Comparison of ENCODE assay signal across 1 cellular context in genomic region chr12:57522019-57522886, GRCh38.
TF ChIP-seq lines count a peak whose summit lies in the region.

TSS of gene MBD6 (plus strand) at chr12:57522824. CDS start at chr12:57524304, 1,480 bp downstream.

TF ChIP-seq in HEK293, 187 proteins besides CTCF, POLR2A, EP300 and RAD21 (continued from another document and continues in another):
- TF ChIP-seq, protein P1, sequence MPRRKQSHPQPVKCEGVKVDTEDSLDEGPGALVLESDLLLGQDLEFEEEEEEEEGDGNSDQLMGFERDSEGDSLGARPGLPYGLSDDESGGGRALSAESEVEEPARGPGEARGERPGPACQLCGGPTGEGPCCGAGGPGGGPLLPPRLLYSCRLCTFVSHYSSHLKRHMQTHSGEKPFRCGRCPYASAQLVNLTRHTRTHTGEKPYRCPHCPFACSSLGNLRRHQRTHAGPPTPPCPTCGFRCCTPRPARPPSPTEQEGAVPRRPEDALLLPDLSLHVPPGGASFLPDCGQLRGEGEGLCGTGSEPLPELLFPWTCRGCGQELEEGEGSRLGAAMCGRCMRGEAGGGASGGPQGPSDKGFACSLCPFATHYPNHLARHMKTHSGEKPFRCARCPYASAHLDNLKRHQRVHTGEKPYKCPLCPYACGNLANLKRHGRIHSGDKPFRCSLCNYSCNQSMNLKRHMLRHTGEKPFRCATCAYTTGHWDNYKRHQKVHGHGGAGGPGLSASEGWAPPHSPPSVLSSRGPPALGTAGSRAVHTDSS (tag by site-specific recombination; IDR thresholded peaks at IDR 0.05) = no peak
- TF ChIP-seq ZNF670 (tag by site-specific recombination; IDR thresholded peaks at IDR 0.05; ENCODE audit: low read depth) = no peak
- no peak for TF ChIP-seq ZNF426 (tag by site-specific recombination; IDR thresholded peaks at IDR 0.05)
- TF ChIP-seq HOXA7 (CRISPR knock-in tag; IDR thresholded peaks at IDR 0.05; ENCODE audit: borderline replicate concordance) = no peak
- TF ChIP-seq, protein P2, sequence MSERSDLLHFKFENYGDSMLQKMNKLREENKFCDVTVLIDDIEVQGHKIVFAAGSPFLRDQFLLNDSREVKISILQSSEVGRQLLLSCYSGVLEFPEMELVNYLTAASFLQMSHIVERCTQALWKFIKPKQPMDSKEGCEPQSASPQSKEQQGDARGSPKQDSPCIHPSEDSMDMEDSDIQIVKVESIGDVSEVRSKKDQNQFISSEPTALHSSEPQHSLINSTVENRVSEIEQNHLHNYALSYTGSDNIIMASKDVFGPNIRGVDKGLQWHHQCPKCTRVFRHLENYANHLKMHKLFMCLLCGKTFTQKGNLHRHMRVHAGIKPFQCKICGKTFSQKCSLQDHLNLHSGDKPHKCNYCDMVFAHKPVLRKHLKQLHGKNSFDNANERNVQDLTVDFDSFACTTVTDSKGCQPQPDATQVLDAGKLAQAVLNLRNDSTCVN (tag by site-specific recombination; optimal IDR thresholded peaks at IDR 0.05) = peak; percentile 51
- TF ChIP-seq, protein P3, sequence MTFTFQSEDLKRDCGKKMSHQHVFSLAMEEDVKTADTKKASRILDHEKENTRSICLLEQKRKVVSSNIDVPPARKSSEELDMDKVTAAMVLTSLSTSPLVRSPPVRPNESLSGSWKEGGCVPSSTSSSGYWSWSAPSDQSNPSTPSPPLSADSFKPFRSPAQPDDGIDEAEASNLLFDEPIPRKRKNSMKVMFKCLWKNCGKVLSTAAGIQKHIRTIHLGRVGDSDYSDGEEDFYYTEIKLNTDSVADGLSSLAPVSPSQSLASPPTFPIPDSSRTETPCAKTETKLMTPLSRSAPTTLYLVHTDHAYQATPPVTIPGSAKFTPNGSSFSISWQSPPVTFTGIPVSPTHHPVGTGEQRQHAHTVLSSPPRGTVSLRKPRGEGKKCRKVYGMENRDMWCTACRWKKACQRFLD (tag by site-specific recombination; IDR thresholded peaks at IDR 0.05) = no peak
- no peak for TF ChIP-seq ZNF48 (tag by site-specific recombination; IDR thresholded peaks at IDR 0.05)
- TF ChIP-seq HOXC10 (CRISPR knock-in tag; IDR thresholded peaks at IDR 0.05) = no peak
- TF ChIP-seq SP2 (tag by site-specific recombination; IDR thresholded peaks at IDR 0.05) = peak; percentile 75
- TF ChIP-seq ZFP3 (tag by site-specific recombination; IDR thresholded peaks at IDR 0.05; ENCODE audit: low read depth) = no peak
- TF ChIP-seq ZNF423 (tag by site-specific recombination; IDR thresholded peaks at IDR 0.05) = peak; percentile 93
- no peak for TF ChIP-seq ATF2 (tag by site-specific recombination; IDR thresholded peaks at IDR 0.05; ENCODE audit: low read depth)
- TF ChIP-seq ZNF701 (tag by site-specific recombination; IDR thresholded peaks at IDR 0.05) = no peak
- no peak for TF ChIP-seq ZNF777 (tag by site-specific recombination; IDR thresholded peaks at IDR 0.05; ENCODE audit: borderline replicate concordance)
- TF ChIP-seq ZNF391 (tag by site-specific recombination; IDR thresholded peaks at IDR 0.05; ENCODE audit: borderline replicate concordance, low read depth) = peak; percentile 71; the same call in 1 of the 2 replicates
- TF ChIP-seq, protein P4, sequence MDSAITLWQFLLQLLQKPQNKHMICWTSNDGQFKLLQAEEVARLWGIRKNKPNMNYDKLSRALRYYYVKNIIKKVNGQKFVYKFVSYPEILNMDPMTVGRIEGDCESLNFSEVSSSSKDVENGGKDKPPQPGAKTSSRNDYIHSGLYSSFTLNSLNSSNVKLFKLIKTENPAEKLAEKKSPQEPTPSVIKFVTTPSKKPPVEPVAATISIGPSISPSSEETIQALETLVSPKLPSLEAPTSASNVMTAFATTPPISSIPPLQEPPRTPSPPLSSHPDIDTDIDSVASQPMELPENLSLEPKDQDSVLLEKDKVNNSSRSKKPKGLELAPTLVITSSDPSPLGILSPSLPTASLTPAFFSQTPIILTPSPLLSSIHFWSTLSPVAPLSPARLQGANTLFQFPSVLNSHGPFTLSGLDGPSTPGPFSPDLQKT (IDR thresholded peaks at IDR 0.05; ENCODE audit: borderline replicate concordance, low read depth, low read length) = no peak
- TF ChIP-seq ZBTB49 (tag by site-specific recombination; IDR thresholded peaks at IDR 0.05; ENCODE audit: low read depth) = no peak
- peak; percentile 63 for TF ChIP-seq ZFP69B (tag by site-specific recombination; IDR thresholded peaks at IDR 0.05)
- TF ChIP-seq ZBTB21 (tag by site-specific recombination; IDR thresholded peaks at IDR 0.05) = 0 out of 2 replicates have a peak, but pooled peaks have one; percentile 15
- TF ChIP-seq ZNF16 (tag by site-specific recombination; IDR thresholded peaks at IDR 0.05; ENCODE audit: low read depth) = no peak
- TF ChIP-seq ZNF626 (tag by site-specific recombination; IDR thresholded peaks at IDR 0.05) = no peak
- TF ChIP-seq ZNF830 (tag by site-specific recombination; IDR thresholded peaks at IDR 0.05; ENCODE audit: low read depth) = no peak
- TF ChIP-seq ZNF311 (tag by site-specific recombination; IDR thresholded peaks at IDR 0.05; ENCODE audit: borderline replicate concordance) = no peak
- peak; percentile 99 for TF ChIP-seq GLIS2 (tag by site-specific recombination; IDR thresholded peaks at IDR 0.05)
- TF ChIP-seq ZNF530 (tag by site-specific recombination; IDR thresholded peaks at IDR 0.05; ENCODE audit: low read depth) = no peak
- TF ChIP-seq SETDB1 (IDR thresholded peaks at IDR 0.05; ENCODE audit: insufficient read length, low read length) = no peak
- TF ChIP-seq ZNF555 (tag by site-specific recombination; conservative IDR thresholded peaks at IDR 0.05) = no peak
- TF ChIP-seq ZNF133 (tag by site-specific recombination; IDR thresholded peaks at IDR 0.05) = no peak
- TF ChIP-seq, protein P5, sequence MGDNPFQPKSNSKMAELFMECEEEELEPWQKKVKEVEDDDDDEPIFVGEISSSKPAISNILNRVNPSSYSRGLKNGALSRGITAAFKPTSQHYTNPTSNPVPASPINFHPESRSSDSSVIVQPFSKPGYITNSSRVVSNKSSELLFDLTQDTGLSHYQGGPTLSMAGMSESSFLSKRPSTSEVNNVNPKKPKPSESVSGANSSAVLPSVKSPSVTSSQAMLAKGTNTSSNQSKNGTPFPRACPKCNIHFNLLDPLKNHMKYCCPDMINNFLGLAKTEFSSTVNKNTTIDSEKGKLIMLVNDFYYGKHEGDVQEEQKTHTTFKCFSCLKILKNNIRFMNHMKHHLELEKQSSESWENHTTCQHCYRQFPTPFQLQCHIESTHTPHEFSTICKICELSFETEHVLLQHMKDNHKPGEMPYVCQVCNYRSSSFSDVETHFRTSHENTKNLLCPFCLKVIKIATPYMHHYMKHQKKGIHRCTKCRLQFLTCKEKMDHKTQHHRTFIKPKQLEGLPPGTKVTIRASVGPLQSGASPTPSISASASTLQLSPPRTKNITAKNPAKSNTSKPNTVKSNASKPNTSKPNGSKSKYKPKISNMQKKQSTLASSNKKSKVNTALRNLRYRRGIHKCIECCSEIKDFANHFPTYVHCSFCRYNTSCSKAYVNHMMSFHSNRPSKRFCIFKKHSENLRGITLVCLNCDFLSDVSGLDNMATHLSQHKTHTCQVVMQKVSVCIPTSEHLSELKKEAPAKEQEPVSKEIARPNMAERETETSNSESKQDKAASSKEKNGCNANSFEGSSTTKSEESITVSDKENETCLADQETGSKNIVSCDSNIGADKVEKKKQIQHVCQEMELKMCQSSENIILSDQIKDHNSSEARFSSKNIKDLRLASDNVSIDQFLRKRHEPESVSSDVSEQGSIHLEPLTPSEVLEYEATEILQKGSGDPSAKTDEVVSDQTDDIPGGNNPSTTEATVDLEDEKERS (tag by site-specific recombination; IDR thresholded peaks at IDR 0.05) = no peak
- 0 out of 2 replicates have a peak, but pooled peaks have one; percentile 55 for TF ChIP-seq ZSCAN23 (tag by site-specific recombination; IDR thresholded peaks at IDR 0.05)
- TF ChIP-seq, protein P6, sequence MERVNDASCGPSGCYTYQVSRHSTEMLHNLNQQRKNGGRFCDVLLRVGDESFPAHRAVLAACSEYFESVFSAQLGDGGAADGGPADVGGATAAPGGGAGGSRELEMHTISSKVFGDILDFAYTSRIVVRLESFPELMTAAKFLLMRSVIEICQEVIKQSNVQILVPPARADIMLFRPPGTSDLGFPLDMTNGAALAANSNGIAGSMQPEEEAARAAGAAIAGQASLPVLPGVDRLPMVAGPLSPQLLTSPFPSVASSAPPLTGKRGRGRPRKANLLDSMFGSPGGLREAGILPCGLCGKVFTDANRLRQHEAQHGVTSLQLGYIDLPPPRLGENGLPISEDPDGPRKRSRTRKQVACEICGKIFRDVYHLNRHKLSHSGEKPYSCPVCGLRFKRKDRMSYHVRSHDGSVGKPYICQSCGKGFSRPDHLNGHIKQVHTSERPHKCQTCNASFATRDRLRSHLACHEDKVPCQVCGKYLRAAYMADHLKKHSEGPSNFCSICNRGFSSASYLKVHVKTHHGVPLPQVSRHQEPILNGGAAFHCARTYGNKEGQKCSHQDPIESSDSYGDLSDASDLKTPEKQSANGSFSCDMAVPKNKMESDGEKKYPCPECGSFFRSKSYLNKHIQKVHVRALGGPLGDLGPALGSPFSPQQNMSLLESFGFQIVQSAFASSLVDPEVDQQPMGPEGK (tag by site-specific recombination; IDR thresholded peaks at IDR 0.05) = peak; percentile 99
- TF ChIP-seq ZNF404 (tag by site-specific recombination; IDR thresholded peaks at IDR 0.05) = no peak
- TF ChIP-seq ZNF341 (tag by site-specific recombination; IDR thresholded peaks at IDR 0.05; ENCODE audit: low read depth) = peak; percentile 79
- TF ChIP-seq FEZF1 (tag by site-specific recombination; IDR thresholded peaks at IDR 0.05) = peak; percentile 72
- no peak for TF ChIP-seq ZNF654 (tag by site-specific recombination; IDR thresholded peaks at IDR 0.05; ENCODE audit: low read depth)
- TF ChIP-seq, protein P7, sequence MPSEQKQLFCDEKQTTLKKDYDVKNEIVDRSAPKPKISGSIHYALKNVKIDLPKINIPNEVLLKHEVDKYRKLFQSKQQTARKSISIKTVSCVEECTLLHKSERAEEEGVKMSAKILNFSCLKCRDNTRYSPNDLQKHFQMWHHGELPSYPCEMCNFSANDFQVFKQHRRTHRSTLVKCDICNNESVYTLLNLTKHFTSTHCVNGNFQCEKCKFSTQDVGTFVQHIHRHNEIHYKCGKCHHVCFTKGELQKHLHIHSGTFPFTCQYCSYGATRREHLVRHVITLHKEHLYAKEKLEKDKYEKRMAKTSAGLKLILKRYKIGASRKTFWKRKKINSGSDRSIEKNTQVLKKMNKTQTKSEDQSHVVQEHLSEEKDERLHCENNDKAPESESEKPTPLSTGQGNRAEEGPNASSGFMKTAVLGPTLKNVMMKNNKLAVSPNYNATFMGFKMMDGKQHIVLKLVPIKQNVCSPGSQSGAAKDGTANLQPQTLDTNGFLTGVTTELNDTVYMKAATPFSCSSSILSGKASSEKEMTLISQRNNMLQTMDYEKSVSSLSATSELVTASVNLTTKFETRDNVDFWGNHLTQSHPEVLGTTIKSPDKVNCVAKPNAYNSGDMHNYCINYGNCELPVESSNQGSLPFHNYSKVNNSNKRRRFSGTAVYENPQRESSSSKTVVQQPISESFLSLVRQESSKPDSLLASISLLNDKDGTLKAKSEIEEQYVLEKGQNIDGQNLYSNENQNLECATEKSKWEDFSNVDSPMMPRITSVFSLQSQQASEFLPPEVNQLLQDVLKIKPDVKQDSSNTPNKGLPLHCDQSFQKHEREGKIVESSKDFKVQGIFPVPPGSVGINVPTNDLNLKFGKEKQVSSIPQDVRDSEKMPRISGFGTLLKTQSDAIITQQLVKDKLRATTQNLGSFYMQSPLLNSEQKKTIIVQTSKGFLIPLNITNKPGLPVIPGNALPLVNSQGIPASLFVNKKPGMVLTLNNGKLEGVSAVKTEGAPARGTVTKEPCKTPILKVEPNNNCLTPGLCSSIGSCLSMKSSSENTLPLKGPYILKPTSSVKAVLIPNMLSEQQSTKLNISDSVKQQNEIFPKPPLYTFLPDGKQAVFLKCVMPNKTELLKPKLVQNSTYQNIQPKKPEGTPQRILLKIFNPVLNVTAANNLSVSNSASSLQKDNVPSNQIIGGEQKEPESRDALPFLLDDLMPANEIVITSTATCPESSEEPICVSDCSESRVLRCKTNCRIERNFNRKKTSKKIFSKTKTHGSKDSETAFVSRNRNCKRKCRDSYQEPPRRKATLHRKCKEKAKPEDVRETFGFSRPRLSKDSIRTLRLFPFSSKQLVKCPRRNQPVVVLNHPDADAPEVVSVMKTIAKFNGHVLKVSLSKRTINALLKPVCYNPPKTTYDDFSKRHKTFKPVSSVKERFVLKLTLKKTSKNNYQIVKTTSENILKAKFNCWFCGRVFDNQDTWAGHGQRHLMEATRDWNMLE (tag by site-specific recombination; conservative IDR thresholded peaks at IDR 0.05; ENCODE audit: low read depth) = no peak
- TF ChIP-seq, protein P8, sequence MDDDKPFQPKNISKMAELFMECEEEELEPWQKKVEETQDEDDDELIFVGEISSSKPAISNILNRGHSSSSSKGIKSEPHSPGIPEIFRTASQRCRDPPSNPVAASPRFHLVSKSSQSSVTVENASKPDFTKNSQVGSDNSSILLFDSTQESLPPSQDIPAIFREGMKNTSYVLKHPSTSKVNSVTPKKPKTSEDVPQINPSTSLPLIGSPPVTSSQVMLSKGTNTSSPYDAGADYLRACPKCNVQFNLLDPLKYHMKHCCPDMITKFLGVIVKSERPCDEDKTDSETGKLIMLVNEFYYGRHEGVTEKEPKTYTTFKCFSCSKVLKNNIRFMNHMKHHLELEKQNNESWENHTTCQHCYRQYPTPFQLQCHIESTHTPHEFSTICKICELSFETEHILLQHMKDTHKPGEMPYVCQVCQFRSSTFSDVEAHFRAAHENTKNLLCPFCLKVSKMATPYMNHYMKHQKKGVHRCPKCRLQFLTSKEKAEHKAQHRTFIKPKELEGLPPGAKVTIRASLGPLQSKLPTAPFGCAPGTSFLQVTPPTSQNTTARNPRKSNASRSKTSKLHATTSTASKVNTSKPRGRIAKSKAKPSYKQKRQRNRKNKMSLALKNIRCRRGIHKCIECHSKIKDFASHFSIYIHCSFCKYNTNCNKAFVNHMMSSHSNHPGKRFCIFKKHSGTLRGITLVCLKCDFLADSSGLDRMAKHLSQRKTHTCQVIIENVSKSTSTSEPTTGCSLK (tag by site-specific recombination; IDR thresholded peaks at IDR 0.05) = no peak
